30 cellular contexts compared by ENCODE assay signal in genomic region chr9:28031521-28032177, GRCh38.
DNase-seq lines count a peak whose midpoint lies in the region; ATAC-seq and TF ChIP-seq lines count a peak whose summit lies in the region.
"Had no signal": no experiment of that assay in that cellular context is flagged by ENCODE, and none has a peak within 500 bp of the region (broad histone marks: within the 10 kb centered on the region; RNA-seq: fewer than 3 reads in every experiment).

No MANE protein-coding gene starts in this region.

- H3K18ac ChIP-seq in H9 (ENCODE audit: insufficient read length, low read depth, low read length) (no peak overlapping the region), neuronal stem cell (ENCODE audit: low read length) (no peak overlapping the region)

- no peaks in the 10 kb centered on the region for H3K23me2 ChIP-seq in H9 (ENCODE audit: insufficient read length, low read depth, low read length, poor library complexity, severe bottlenecking)

- H2BK5ac ChIP-seq in H9 (ENCODE audit: insufficient read length, low read length): no peak overlapping the region
- no peak overlapping the region for H2BK5ac ChIP-seq in neuronal stem cell (ENCODE audit: low read length)

- no peak overlapping the region for H2BK120ac ChIP-seq in H9 (ENCODE audit: low read depth, low read length, poor library complexity, severe bottlenecking)
- H2BK120ac ChIP-seq in neuronal stem cell (ENCODE audit: low read depth, low read length): no peak overlapping the region

- peaks cover 23 to 27% of the 10 kb centered on the region in 2 experiments for H3K4me1 Mint-ChIP-seq in H9
- H3K4me1 Mint-ChIP-seq in activated CD4-positive, alpha-beta T cell treated with anti-CD3 and anti-CD28 coated beads, Interleukin-2, amount 10 ng/mL, durations not matched to agents 24 days and 14 days: no peaks in the 10 kb centered on the region
- H3K4me1 Mint-ChIP-seq: central memory CD8-positive, alpha-beta T cell; stimulated activated naive B cell treated with anti-CD40 and anti-IgM and Interleukin-4, amounts not matched to agents 10 μg/mL and 1 μg/mL and 100 μg/mL, for 72 hours had no signal

- no peak overlapping the region for H2BK20ac ChIP-seq in H9 (ENCODE audit: low read depth, low read length, poor library complexity, severe bottlenecking)

- H4K5ac ChIP-seq in H9 (ENCODE audit: insufficient read length, low read depth, low read length): no peak overlapping the region

- no peak overlapping the region for H3K4me2 ChIP-seq in H9 (ENCODE audit: insufficient read depth, insufficient read length, low read length)
- H3K4me2 ChIP-seq in neuronal stem cell (ENCODE audit: insufficient read depth, low read length, poor library complexity, severe bottlenecking): no peak overlapping the region

- no peak for TF ChIP-seq POLR2A in heart left ventricle (IDR thresholded peaks at IDR 0.05)

- WGBS in H9 (ENCODE audit: extremely low coverage, insufficient read length, low lambda C conversion rate): no CpG with 5 or more reads among the region's 5 CpGs
- WGBS in neuronal stem cell (ENCODE audit: extremely low coverage in 2 of 2, insufficient read length in 2 of 2, insufficient replicate concordance in 1 of 2), 2 donors: no CpG with 5 or more reads among the region's 5 CpGs
- WGBS in heart left ventricle, 4 donors: 65 to 73% (median 68%) methylated on average over 5 of the region's 5 CpGs

- H4K8ac ChIP-seq in H9 (replicated peaks; ENCODE audit: insufficient read length, low read depth, low read length) (no peak overlapping the region), neuronal stem cell (ENCODE audit: low read depth, low read length) (no peak overlapping the region)

- H2BK12ac ChIP-seq in H9 (ENCODE audit: insufficient read length, low read depth, low read length): no peak overlapping the region
- no peak overlapping the region for H2BK12ac ChIP-seq in neuronal stem cell (ENCODE audit: low read length)

- H3K9ac ChIP-seq in H9 (ENCODE audit: extremely low read depth, insufficient read length, low read length): no peak overlapping the region
- H3K9ac ChIP-seq in neuronal stem cell (ENCODE audit: low read depth, low read length, poor library complexity): no peak overlapping the region

- H3K4ac ChIP-seq in H9 (ENCODE audit: low read depth, low read length) (no peak overlapping the region), neuronal stem cell (ENCODE audit: low read length) (no peak overlapping the region)

- no peak for TF ChIP-seq CTCF in H9 (conservative IDR thresholded peaks at IDR 0.05)
- TF ChIP-seq CTCF in heart left ventricle (IDR thresholded peaks at IDR 0.05): no peak

- H3K14ac ChIP-seq in H9 (ENCODE audit: insufficient read depth, low read length) (no peak overlapping the region), neuronal stem cell (ENCODE audit: low read length) (no peak overlapping the region)

- H2AFZ ChIP-seq in H9 (ENCODE audit: low read length) (no peak overlapping the region), neuronal stem cell (ENCODE audit: low read length) (peak overlapping the region; percentile 60)

- no peak overlapping the region for H3K4me3 Mint-ChIP-seq in H9
- H3K4me3 Mint-ChIP-seq in activated CD4-positive, alpha-beta T cell treated with anti-CD3 and anti-CD28 coated beads, Interleukin-2, amount 10 ng/mL, durations not matched to agents 24 days and 14 days: no peak overlapping the region
- H3K4me3 Mint-ChIP-seq: activated CD4-positive, alpha-beta memory T cell treated with anti-CD3 and anti-CD28 coated beads for 36 hours; activated T-helper 1 cell treated with anti-CD3 and anti-CD28 coated beads, Interleukin-12 subunit alpha, Interleukin-12 subunit beta, Interleukin-2, Interleukin-4 antibody, amounts not matched to agents 30 ng/mL and 10 ng/mL and 1 ng/mL, durations not matched to agents 14 hours and 24 hours and 36 hours; central memory CD8-positive, alpha-beta T cell; dendritic cell treated with granulocyte-macrophage colony-stimulating factor and Interleukin-4, amounts not matched to agents 40 ng/mL and 50 ng/mL, for 4 days; natural killer cell treated with Interleukin-12 subunit alpha and Interleukin-12 subunit beta and Interleukin-15 and Interleukin-18, amount 100 ng/mL, for 72 hours; stimulated activated naive B cell treated with anti-CD40 and anti-IgM and Interleukin-4, amounts not matched to agents 10 μg/mL and 1 μg/mL and 100 μg/mL, for 72 hours; type B pancreatic cell had no signal

- no peaks in the 10 kb centered on the region for H4K20me1 ChIP-seq in H9 (ENCODE audit: control insufficient read depth, insufficient read depth, insufficient read length)

- H2AK5ac ChIP-seq in H9 (ENCODE audit: insufficient read length, low read length) (no peak overlapping the region), neuronal stem cell (ENCODE audit: low read depth, low read length) (no peak overlapping the region)

- no peak overlapping the region for H3K56ac ChIP-seq in H9 (ENCODE audit: insufficient read length, low read depth, low read length)

- H3K36me3 ChIP-seq in neuronal stem cell (replicated peaks in 1 of 2; ENCODE audit: control insufficient read depth in 2 of 2, insufficient read depth in 2 of 2, low read length in 2 of 2): no peaks in the 10 kb centered on the region
- H3K36me3 ChIP-seq in heart left ventricle: no peaks in the 10 kb centered on the region
- H3K36me3 ChIP-seq: SJSA1 had no signal

- DNase-seq in H9: no peak
- peak; percentile 97 to 99 for DNase-seq in NCI-H524 (lab: John Stamatoyannopoulos, UW)
- peak; percentile 51 for DNase-seq in ecto neural progenitor cell (ENCODE audit: low spot score)
- peak; percentile 51 for DNase-seq in neuronal stem cell (ENCODE audit: low spot score)
- no peak for DNase-seq in NCI-H748 treated with DMSO at 0.1 percent for 48 hours (lab: John Stamatoyannopoulos, UW)
- DNase-seq in heart left ventricle: no peak
- no peak for DNase-seq in activated CD4-positive, alpha-beta T cell treated with anti-CD3 and anti-CD28 coated beads, Interleukin-2, amount 10 ng/mL, durations not matched to agents 24 days and 14 days
- no peak for DNase-seq in OCI-M1 (lab: John Stamatoyannopoulos, UW)
- DNase-seq: activated CD4-positive, alpha-beta memory T cell treated with anti-CD3 and anti-CD28 coated beads for 36 hours; activated CD8-positive, alpha-beta memory T cell treated with anti-CD3 and anti-CD28 coated beads, Interleukin-2, amount 50 U/mL, for 4 hours; activated naive CD4-positive, alpha-beta T cell treated with Interleukin-2 at 50 U/mL for 16 hours; body of pancreas; DMS53; HCEC 1CT; head of caudate nucleus; Karpas-422; kidney; NCI-H1436; NCI-H526; RPMI8226; stimulated activated naive B cell treated with anti-CD40 and anti-IgM and Interleukin-4, amounts not matched to agents 10 μg/mL and 1 μg/mL and 100 μg/mL, for 72 hours had no signal

- no peak overlapping the region for H3T11ph ChIP-seq in H9 (ENCODE audit: low read length)

- H3K79me1 ChIP-seq in H9 (ENCODE audit: insufficient read depth, low read depth, low read length, poor library complexity, severe bottlenecking): no peaks in the 10 kb centered on the region
- H3K79me1 ChIP-seq in neuronal stem cell (ENCODE audit: low read depth, low read length): no peaks in the 10 kb centered on the region

- no peak overlapping the region for H3K27ac ChIP-seq in H9 (ENCODE audit: insufficient read length, low read depth, low read length)
- H3K27ac ChIP-seq in neuronal stem cell (replicated peaks; ENCODE audit: low read length): peak overlapping the region; percentile 59
- H3K27ac ChIP-seq in heart left ventricle: no peak overlapping the region
- H3K27ac ChIP-seq: body of pancreas, SJSA1, skin epidermis had no signal

- intact Hi-C loops in heart left ventricle (cut with DNase I): no loop called here
- intact Hi-C loops in activated CD4-positive, alpha-beta T cell treated with anti-CD3 and anti-CD28 coated beads, Interleukin-2, amount 10 ng/mL, durations not matched to agents 24 days and 14 days (cut with micrococcal nuclease): no loop called here

- H3K27me3 ChIP-seq in H9 (ENCODE audit: insufficient read depth, low read length) (no peaks in the 10 kb centered on the region), neuronal stem cell (ENCODE audit: control insufficient read depth in 3 of 3, insufficient read depth in 3 of 3, low read depth in 1 of 3, low read length in 3 of 3) (no peaks in the 10 kb centered on the region), heart left ventricle (no peaks in the 10 kb centered on the region)
- H3K27me3 ChIP-seq: body of pancreas, SJSA1 had no signal

- H3K23ac ChIP-seq in H9 (ENCODE audit: insufficient read length, low read depth, low read length): no peak overlapping the region
- no peak overlapping the region for H3K23ac ChIP-seq in neuronal stem cell (ENCODE audit: low read depth, low read length, poor library complexity)

- H3K4me3 ChIP-seq in neuronal stem cell (ENCODE audit: low read length in 2 of 2) (no peak overlapping the region), heart left ventricle (no peak overlapping the region)
- H3K4me3 ChIP-seq: body of pancreas, SJSA1, skin epidermis had no signal

- H3K9me3 Mint-ChIP-seq in H9: no peaks in the 10 kb centered on the region
- no peaks in the 10 kb centered on the region for H3K9me3 Mint-ChIP-seq in activated CD4-positive, alpha-beta T cell treated with anti-CD3 and anti-CD28 coated beads, Interleukin-2, amount 10 ng/mL, durations not matched to agents 24 days and 14 days
- H3K9me3 Mint-ChIP-seq: activated CD4-positive, alpha-beta memory T cell treated with anti-CD3 and anti-CD28 coated beads for 36 hours; activated T-helper 1 cell treated with anti-CD3 and anti-CD28 coated beads, Interleukin-12 subunit alpha, Interleukin-12 subunit beta, Interleukin-2, Interleukin-4 antibody, amounts not matched to agents 30 ng/mL and 10 ng/mL and 1 ng/mL, durations not matched to agents 14 hours and 24 hours and 36 hours; dendritic cell treated with granulocyte-macrophage colony-stimulating factor and Interleukin-4, amounts not matched to agents 40 ng/mL and 50 ng/mL, for 4 days; type B pancreatic cell had no signal

- no peaks in the 10 kb centered on the region; the same call in 1 of the 2 replicates for H3K4me1 ChIP-seq in H9 (ENCODE audit: insufficient read depth, low read length)
- peaks cover 12 to 14% of the 10 kb centered on the region in 2 donors for H3K4me1 ChIP-seq in neuronal stem cell (ENCODE audit: control insufficient read depth in 2 of 2, insufficient read depth in 1 of 2, low read depth in 1 of 2, low read length in 2 of 2)
- H3K4me1 ChIP-seq in heart left ventricle: no peaks in the 10 kb centered on the region
- H3K4me1 ChIP-seq: body of pancreas, SJSA1 had no signal

- no peaks in the 10 kb centered on the region for H3K27me3 Mint-ChIP-seq in H9 (ENCODE audit: low read depth)
- H3K27me3 Mint-ChIP-seq in activated CD4-positive, alpha-beta T cell treated with anti-CD3 and anti-CD28 coated beads, Interleukin-2, amount 10 ng/mL, durations not matched to agents 24 days and 14 days: no peaks in the 10 kb centered on the region
- H3K27me3 Mint-ChIP-seq: activated CD4-positive, alpha-beta memory T cell treated with anti-CD3 and anti-CD28 coated beads for 36 hours; central memory CD8-positive, alpha-beta T cell; dendritic cell treated with granulocyte-macrophage colony-stimulating factor and Interleukin-4, amounts not matched to agents 40 ng/mL and 50 ng/mL, for 4 days; natural killer cell treated with Interleukin-12 subunit alpha and Interleukin-12 subunit beta and Interleukin-15 and Interleukin-18, amount 100 ng/mL, for 72 hours; stimulated activated naive B cell treated with anti-CD40 and anti-IgM and Interleukin-4, amounts not matched to agents 10 μg/mL and 1 μg/mL and 100 μg/mL, for 72 hours; type B pancreatic cell had no signal

- peaks cover 0 to 4% (median 0%) of the 10 kb centered on the region in 3 experiments; a peak in 1 of 7 replicates for H3K36me3 Mint-ChIP-seq in H9 (ENCODE audit: insufficient read depth in 1 of 3, low read depth in 3 of 3)
- H3K36me3 Mint-ChIP-seq in activated CD4-positive, alpha-beta T cell treated with anti-CD3 and anti-CD28 coated beads, Interleukin-2, amount 10 ng/mL, durations not matched to agents 24 days and 14 days (ENCODE audit: low read depth): no peaks in the 10 kb centered on the region
- H3K36me3 Mint-ChIP-seq: activated CD4-positive, alpha-beta memory T cell treated with anti-CD3 and anti-CD28 coated beads for 36 hours; stimulated activated naive B cell treated with anti-CD40 and anti-IgM and Interleukin-4, amounts not matched to agents 10 μg/mL and 1 μg/mL and 100 μg/mL, for 72 hours; type B pancreatic cell had no signal

- H4K91ac ChIP-seq in H9 (ENCODE audit: insufficient read length, low read depth, low read length): no peak overlapping the region
- no peak overlapping the region for H4K91ac ChIP-seq in neuronal stem cell (ENCODE audit: low read depth, low read length, poor library complexity)

- H3K79me2 ChIP-seq in H9 (ENCODE audit: insufficient read depth, low read length): no peaks in the 10 kb centered on the region

- H3K9me3 ChIP-seq in H9 (ENCODE audit: control insufficient read depth, low read depth, low read length): no peaks in the 10 kb centered on the region
- H3K9me3 ChIP-seq in neuronal stem cell (replicated peaks in 1 of 2; ENCODE audit: control insufficient read depth in 2 of 2, insufficient read depth in 1 of 2, low read depth in 1 of 2, low read length in 2 of 2): no peaks in the 10 kb centered on the region
- no peaks in the 10 kb centered on the region for H3K9me3 ChIP-seq in heart left ventricle
- H3K9me3 ChIP-seq: body of pancreas, SJSA1 had no signal

- H3K27ac Mint-ChIP-seq in H9: peak overlapping the region in 2 of 3 experiments; percentile 15 to 38; a peak in 2 of 7 replicates
- no peak overlapping the region for H3K27ac Mint-ChIP-seq in activated CD4-positive, alpha-beta T cell treated with anti-CD3 and anti-CD28 coated beads, Interleukin-2, amount 10 ng/mL, durations not matched to agents 24 days and 14 days
- H3K27ac Mint-ChIP-seq: activated CD4-positive, alpha-beta memory T cell treated with anti-CD3 and anti-CD28 coated beads for 36 hours; activated T-helper 1 cell treated with anti-CD3 and anti-CD28 coated beads, Interleukin-12 subunit alpha, Interleukin-12 subunit beta, Interleukin-2, Interleukin-4 antibody, amounts not matched to agents 30 ng/mL and 10 ng/mL and 1 ng/mL, durations not matched to agents 14 hours and 24 hours and 36 hours; dendritic cell treated with granulocyte-macrophage colony-stimulating factor and Interleukin-4, amounts not matched to agents 40 ng/mL and 50 ng/mL, for 4 days; natural killer cell treated with Interleukin-12 subunit alpha and Interleukin-12 subunit beta and Interleukin-15 and Interleukin-18, amount 100 ng/mL, for 72 hours; stimulated activated naive B cell treated with anti-CD40 and anti-IgM and Interleukin-4, amounts not matched to agents 10 μg/mL and 1 μg/mL and 100 μg/mL, for 72 hours; type B pancreatic cell had no signal

- ATAC-seq in heart left ventricle: no peak
- ATAC-seq: activated CD4-positive, CD25-positive, alpha-beta regulatory T cell treated with anti-CD3 and anti-CD28 coated beads, Interleukin-2, amount 50 U/mL, for 24 hours; body of pancreas; esophagus mucosa; natural killer cell treated with Interleukin-12 subunit alpha and Interleukin-12 subunit beta and Interleukin-15 and Interleukin-18, amount 100 ng/mL, for 72 hours; stimulated activated naive B cell treated with anti-CD40 and anti-IgM and Interleukin-4, amounts not matched to agents 10 μg/mL and 1 μg/mL and 100 μg/mL, for 72 hours had no signal

- H2BK15ac ChIP-seq in H9 (ENCODE audit: low read depth, low read length) (no peak overlapping the region), neuronal stem cell (ENCODE audit: low read length) (no peak overlapping the region)

Comparison
In these comparisons a context has a peak if more than half of its experiments do, and no peak if none do; other contexts are left out.
1. DNase-seq: peak in NCI-H524 (2 of 2), ecto neural progenitor cell (single experiment) and neuronal stem cell (single experiment); none in H9 (single experiment), NCI-H748 treated with DMSO at 0.1 percent for 48 hours (single experiment), heart left ventricle (0 of 5), activated CD4-positive, alpha-beta T cell treated with anti-CD3 and anti-CD28 coated beads, Interleukin-2, amount 10 ng/mL, durations not matched to agents 24 days and 14 days (single experiment) and OCI-M1 (single experiment).